ENCODE assay signal across 8 cellular contexts in genomic region chr1:181061891-181062777, GRCh38. TPM values are rescaled to one million over a fixed set of nuclear protein-coding genes. Genes with fewer than 3 reads are reported as not detected.
A peak's percentile ranks its signal among the peaks of the same experiment; 100 is the strongest.
DNase-seq lines count a peak whose midpoint lies in the region; ATAC-seq, FAIRE-seq and TF ChIP-seq lines count a peak whose summit lies in the region.

No MANE protein-coding gene starts in this region.

- no peaks in the 10 kb centered on the region for H3K27me3 Mint-ChIP-seq in activated naive CD8-positive, alpha-beta T cell treated with anti-CD3 and anti-CD28 coated beads, Interleukin-2, amount 50 U/mL, for 24 hours
- H3K27me3 Mint-ChIP-seq in WTC11 (ENCODE audit: low read depth), result no peaks in the 10 kb centered on the region

- CTCF ChIA-PET in WTC11 (lab: Charles Lee), result no interaction called here

- peak overlapping the region; percentile 65 for H3K4me3 Mint-ChIP-seq in activated naive CD8-positive, alpha-beta T cell treated with anti-CD3 and anti-CD28 coated beads, Interleukin-2, amount 50 U/mL, for 24 hours
- H3K4me3 Mint-ChIP-seq in WTC11, result no peak overlapping the region

- peaks cover 25% of the 10 kb centered on the region for H3K4me1 Mint-ChIP-seq in activated naive CD8-positive, alpha-beta T cell treated with anti-CD3 and anti-CD28 coated beads, Interleukin-2, amount 50 U/mL, for 24 hours
- peaks cover 37% of the 10 kb centered on the region for H3K4me1 Mint-ChIP-seq in WTC11

- TF ChIP-seq CTCF in WTC11 (IDR thresholded peaks at IDR 0.05), result no peak

- ATAC-seq in GM21717 (IDR thresholded peaks at IDR 0.05; ENCODE audit: unreplicated experiment) (peak; percentile 91), WTC11 (no peak)
- peak; percentile 88 for ATAC-seq in activated naive CD8-positive, alpha-beta T cell treated with anti-CD3 and anti-CD28 coated beads, Interleukin-2, amount 50 U/mL, for 24 hours

- in situ Hi-C loops in KBM-7 (cut with MboI; ENCODE audit: low pct_unique_long_range_greater_than_20kb, low sequenced_read_pairs), result no loop called here

- peaks cover 9% of the 10 kb centered on the region for H3K9me3 Mint-ChIP-seq in activated naive CD8-positive, alpha-beta T cell treated with anti-CD3 and anti-CD28 coated beads, Interleukin-2, amount 50 U/mL, for 24 hours
- peaks cover 12% of the 10 kb centered on the region for H3K9me3 Mint-ChIP-seq in WTC11

- peaks cover 18% of the 10 kb centered on the region for H3K36me3 Mint-ChIP-seq in activated naive CD8-positive, alpha-beta T cell treated with anti-CD3 and anti-CD28 coated beads, Interleukin-2, amount 50 U/mL, for 24 hours (ENCODE audit: low read depth)
- 0 out of 2 replicates have a peak, but pooled peaks cover 4% of the 10 kb centered on the region for H3K36me3 Mint-ChIP-seq in WTC11

- POLR2A ChIA-PET in WTC11 (lab: Charles Lee), result interaction anchor here (2.0 kb wide), 1 partner anchor 27 kb away, joined by 11 read pairs; the partner anchor contains the start of gene IER5

- DNase-seq in GM18507 (ENCODE audit: extremely low spot score, insufficient read length, low read depth), result no peak
- DNase-seq in KBM-7, result peak; percentile 78
- DNase-seq in activated naive CD8-positive, alpha-beta T cell treated with anti-CD3 and anti-CD28 coated beads, Interleukin-2, amount 50 U/mL, for 24 hours, result peak; percentile 59
- peak; percentile 34 for DNase-seq in stimulated activated CD4-positive, alpha-beta T cell treated with anti-CD3 and anti-CD28 coated beads, Interleukin-15, amount 100 ng/mL, for 24 hours
- no peak for DNase-seq in WTC11 (ENCODE audit: low spot score)
- no peak for DNase-seq in NCI-H1436 treated with DMSO at 0.1 percent for 48 hours (lab: John Stamatoyannopoulos, UW)
- no peak for DNase-seq in D341Med (ENCODE audit: low spot score)

- FAIRE-seq in GM18507 (lab: Jason Lieb, UNC), result peak; percentile 92

- H3K27ac Mint-ChIP-seq in activated naive CD8-positive, alpha-beta T cell treated with anti-CD3 and anti-CD28 coated beads, Interleukin-2, amount 50 U/mL, for 24 hours, result peak overlapping the region; percentile 86
- H3K27ac Mint-ChIP-seq in WTC11, result no peak overlapping the region

TF ChIP-seq in WTC11, 78 proteins besides CTCF, POLR2A, EP300 and RAD21:
- TF ChIP-seq ZBTB43 (CRISPR knock-in tag; IDR thresholded peaks at IDR 0.05), result no peak
- no peak for TF ChIP-seq SMAD4 (CRISPR knock-in tag; IDR thresholded peaks at IDR 0.05)
- no peak for TF ChIP-seq PREB (CRISPR knock-in tag; IDR thresholded peaks at IDR 0.05; ENCODE audit: borderline replicate concordance)
- no peak for TF ChIP-seq ATF6 (CRISPR knock-in tag; IDR thresholded peaks at IDR 0.05)
- TF ChIP-seq ZNF121 (CRISPR knock-in tag; IDR thresholded peaks at IDR 0.05), result no peak
- TF ChIP-seq ZNF396 (CRISPR knock-in tag; IDR thresholded peaks at IDR 0.05; ENCODE audit: borderline replicate concordance), result no peak
- no peak for TF ChIP-seq ZBTB21 (CRISPR knock-in tag; IDR thresholded peaks at IDR 0.05; ENCODE audit: borderline replicate concordance)
- TF ChIP-seq RORB (CRISPR knock-in tag; IDR thresholded peaks at IDR 0.05), result no peak
- TF ChIP-seq SOX15 (CRISPR knock-in tag; IDR thresholded peaks at IDR 0.05), result no peak
- no peak for TF ChIP-seq TEAD4 (CRISPR knock-in tag; IDR thresholded peaks at IDR 0.05)
- TF ChIP-seq, protein P1, sequence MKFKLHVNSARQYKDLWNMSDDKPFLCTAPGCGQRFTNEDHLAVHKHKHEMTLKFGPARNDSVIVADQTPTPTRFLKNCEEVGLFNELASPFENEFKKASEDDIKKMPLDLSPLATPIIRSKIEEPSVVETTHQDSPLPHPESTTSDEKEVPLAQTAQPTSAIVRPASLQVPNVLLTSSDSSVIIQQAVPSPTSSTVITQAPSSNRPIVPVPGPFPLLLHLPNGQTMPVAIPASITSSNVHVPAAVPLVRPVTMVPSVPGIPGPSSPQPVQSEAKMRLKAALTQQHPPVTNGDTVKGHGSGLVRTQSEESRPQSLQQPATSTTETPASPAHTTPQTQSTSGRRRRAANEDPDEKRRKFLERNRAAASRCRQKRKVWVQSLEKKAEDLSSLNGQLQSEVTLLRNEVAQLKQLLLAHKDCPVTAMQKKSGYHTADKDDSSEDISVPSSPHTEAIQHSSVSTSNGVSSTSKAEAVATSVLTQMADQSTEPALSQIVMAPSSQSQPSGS (CRISPR knock-in tag; IDR thresholded peaks at IDR 0.05; ENCODE audit: borderline replicate concordance, low read depth), result no peak
- no peak for TF ChIP-seq KAT7 (CRISPR knock-in tag; IDR thresholded peaks at IDR 0.05; ENCODE audit: borderline replicate concordance)
- no peak for TF ChIP-seq CBFB (CRISPR knock-in tag; IDR thresholded peaks at IDR 0.05; ENCODE audit: low read depth)
- TF ChIP-seq ZNF138 (CRISPR knock-in tag; conservative IDR thresholded peaks at IDR 0.05), result no peak
TF ChIP-seq in WTC11: peak in this region for 0.

RNA-seq across cellular contexts. Expression of gene IER5, which starts 26.4 kb away (rescaled TPM):
- 14.2 to 18.2 TPM (median 14.3 TPM) in 3 replicates for total RNA-seq in WTC11 (2021)

RNA-seq across cellular contexts. Expression of gene MR1, which starts 28.4 kb away (rescaled TPM):
- total RNA-seq in WTC11 (2021), result 0.28 to 0.64 TPM (median 0.30 TPM) in 3 replicates

RNA-seq across cellular contexts. Expression of gene STX6, which starts 39.5 kb away (rescaled TPM):
- 30.2 to 32.3 TPM (median 30.5 TPM) in 3 replicates for total RNA-seq in WTC11 (2021)

Comparison
In these comparisons a context has a peak if more than half of its experiments do, and no peak if none do; other contexts are left out.
1. DNase-seq: peak in KBM-7 (single experiment), activated naive CD8-positive, alpha-beta T cell treated with anti-CD3 and anti-CD28 coated beads, Interleukin-2, amount 50 U/mL, for 24 hours (single experiment) and stimulated activated CD4-positive, alpha-beta T cell treated with anti-CD3 and anti-CD28 coated beads, Interleukin-15, amount 100 ng/mL, for 24 hours (single experiment); none in GM18507 (single experiment), WTC11 (single experiment), NCI-H1436 treated with DMSO at 0.1 percent for 48 hours (single experiment) and D341Med (single experiment).